Comparison of ENCODE assay signal across 22 cellular contexts in genomic region chr17:2713881-2714280, GRCh38. TPM values are rescaled to one million over a fixed set of nuclear protein-coding genes. Genes with fewer than 3 reads are reported as not detected.
DNase-seq lines count a peak whose midpoint lies in the region; ATAC-seq and TF ChIP-seq lines count a peak whose summit lies in the region.
"Had no signal": no experiment of that assay in that cellular context is flagged by ENCODE, and none has a peak within 500 bp of the region (broad histone marks: within the 10 kb centered on the region; RNA-seq: fewer than 3 reads in every experiment).

No MANE protein-coding gene starts in this region.

- 97% methylated on average over 7 of the region's 9 CpGs for WGBS in mesenchymal stem cell

- H3K4me1 ChIP-seq in left ventricle myocardium inferior (peaks cover 53% of the 10 kb centered on the region), OCI-LY7 (ENCODE audit: insufficient read depth, low read length, poor library complexity, severe bottlenecking) (peaks cover 24% of the 10 kb centered on the region), mesenchymal stem cell (ENCODE audit: control insufficient read depth, insufficient read depth, low read depth, low read length) (peaks cover 29% of the 10 kb centered on the region), tibial artery (peaks cover 0 to 33% (median 29%) of the 10 kb centered on the region in 4 donors)

- intact Hi-C loops in left ventricle myocardium inferior (cut with micrococcal nuclease) = no loop called here
- intact Hi-C loops in Right ventricle myocardium superior (cut with DNase I) = no loop called here
- intact Hi-C loops in OCI-LY7 (cut with micrococcal nuclease; ENCODE audit: unreplicated experiment) = loop anchor here (5.0 kb wide), 1 partner anchor 202 kb away; the partner anchor contains the start of gene METTL16
- intact Hi-C loops in tibial artery (cut with DNase I; ENCODE audit: low total_unique reads) = loop anchor here (10.0 kb wide), 1 partner anchor 951 kb away; the partner anchor contains the start of genes EMC6 and TAX1BP3
- intact Hi-C loops in posterior cingulate gyrus (cut with DNase I) = loop anchor here (5.0 to 10.0 kb wide), 2 partner anchors 119 to 322 kb away; partner anchors contain the start of gene PAFAH1B1

- H2BK5ac ChIP-seq in mesenchymal stem cell (ENCODE audit: low read depth, low read length, poor library complexity, severe bottlenecking) = no peak overlapping the region

- TF ChIP-seq CTCF in left ventricle myocardium inferior (IDR thresholded peaks at IDR 0.05; ENCODE audit: borderline replicate concordance) = no peak
- TF ChIP-seq CTCF in OCI-LY7 (conservative IDR thresholded peaks at IDR 0.05; ENCODE audit: low read length) = no peak
- TF ChIP-seq CTCF in type B pancreatic cell (conservative IDR thresholded peaks at IDR 0.05) = no peak
- TF ChIP-seq CTCF in tibial artery (IDR thresholded peaks at IDR 0.05) = no peak

- no peak overlapping the region for H4K91ac ChIP-seq in mesenchymal stem cell (ENCODE audit: low read length)

- H3K4me1 Mint-ChIP-seq in type B pancreatic cell (ENCODE audit: unreplicated experiment) = peaks cover 19% of the 10 kb centered on the region

- peak overlapping the region; percentile 88 for H3K4me3 ChIP-seq in left ventricle myocardium inferior
- H3K4me3 ChIP-seq in OCI-LY7 (ENCODE audit: low read depth, low read length, poor library complexity, severe bottlenecking) = no peak overlapping the region
- H3K4me3 ChIP-seq in mesenchymal stem cell (ENCODE audit: insufficient read depth in 1 of 2, low read depth in 1 of 2, low read length in 2 of 2) = no peak overlapping the region
- no peak overlapping the region for H3K4me3 ChIP-seq in tibial artery
- H3K4me3 ChIP-seq: SJSA1 had no signal

- H2BK120ac ChIP-seq in mesenchymal stem cell (ENCODE audit: low read depth, low read length) = no peak overlapping the region

- H4K20me1 ChIP-seq in OCI-LY7 (ENCODE audit: insufficient read depth, low read length) = no peaks in the 10 kb centered on the region

- H3K18ac ChIP-seq in mesenchymal stem cell (ENCODE audit: low read depth in 1 of 2, low read length in 2 of 2) = no peak overlapping the region

- no peaks in the 10 kb centered on the region for H3K27me3 ChIP-seq in left ventricle myocardium inferior (ENCODE audit: low read depth)
- no peaks in the 10 kb centered on the region for H3K27me3 ChIP-seq in mesenchymal stem cell (ENCODE audit: control insufficient read depth in 1 of 2, insufficient read depth in 1 of 2, low read length in 2 of 2)
- H3K27me3 ChIP-seq in tibial artery = no peaks in the 10 kb centered on the region
- H3K27me3 ChIP-seq: SJSA1 had no signal

- BruUV-seq in OCI-LY7 (replicated peaks; lab: Mats Ljungman, UMichigan) = no TSS peak

- peak overlapping the region; percentile 59 for H3K4me3 Mint-ChIP-seq in type B pancreatic cell
- H3K4me3 Mint-ChIP-seq: CD14-positive monocyte had no signal

- peaks cover 42% of the 10 kb centered on the region for H3K79me2 ChIP-seq in OCI-LY7 (ENCODE audit: insufficient read depth, low read depth, low read length)

- no peak overlapping the region for H2BK12ac ChIP-seq in mesenchymal stem cell (ENCODE audit: low read length in 2 of 2)

- no peak overlapping the region for H3K4ac ChIP-seq in mesenchymal stem cell (ENCODE audit: low read depth in 1 of 2, low read length in 2 of 2)

- H3K27ac ChIP-seq in left ventricle myocardium inferior (replicated peaks) (no peak overlapping the region), OCI-LY7 (ENCODE audit: low read depth, low read length, poor library complexity, severe bottlenecking) (no peak overlapping the region), mesenchymal stem cell (ENCODE audit: low read length, poor library complexity, severe bottlenecking) (peak overlapping the region; percentile 38), tibial artery (no peak overlapping the region)
- H3K27ac ChIP-seq: SJSA1 had no signal

- H3K27ac Mint-ChIP-seq in type B pancreatic cell = no peak overlapping the region
- H3K27ac Mint-ChIP-seq: CD14-positive monocyte had no signal

- H3K23ac ChIP-seq in mesenchymal stem cell (ENCODE audit: low read length in 2 of 2) = no peak overlapping the region

- no peaks in the 10 kb centered on the region for H3K9me2 ChIP-seq in OCI-LY7 (ENCODE audit: insufficient read depth, low read length)

- CTCF ChIA-PET in OCI-LY7 (lab: Charles Lee; ENCODE audit: unreplicated experiment) = no interaction called here

- no peaks in the 10 kb centered on the region for H3K9me3 ChIP-seq in left ventricle myocardium inferior (replicated peaks)
- H3K9me3 ChIP-seq in OCI-LY7 (ENCODE audit: low read length) = no peaks in the 10 kb centered on the region
- H3K9me3 ChIP-seq in mesenchymal stem cell (ENCODE audit: control insufficient read depth, low read length) = no peaks in the 10 kb centered on the region
- no peaks in the 10 kb centered on the region for H3K9me3 ChIP-seq in tibial artery
- H3K9me3 ChIP-seq: Caco-2, SJSA1 had no signal

- H2AFZ ChIP-seq in OCI-LY7 (ENCODE audit: low read length) (no peak overlapping the region), mesenchymal stem cell (ENCODE audit: low read depth, low read length) (no peak overlapping the region)

- ATAC-seq in Right ventricle myocardium superior (ENCODE audit: poor library complexity) (no peak), HG03175 (IDR thresholded peaks at IDR 0.05; ENCODE audit: unreplicated experiment) (no peak)

- POLR2A ChIA-PET in OCI-LY7 (lab: Charles Lee) = no interaction called here

- no peaks in the 10 kb centered on the region for H3K27me3 Mint-ChIP-seq in type B pancreatic cell

- H2BK15ac ChIP-seq in mesenchymal stem cell (ENCODE audit: low read depth, poor library complexity, severe bottlenecking) = no peak overlapping the region

- H4K8ac ChIP-seq in mesenchymal stem cell (ENCODE audit: low read length) = no peak overlapping the region

- no peak overlapping the region for H3K9ac ChIP-seq in mesenchymal stem cell (ENCODE audit: low read length)

- H3K79me1 ChIP-seq in mesenchymal stem cell (replicated peaks; ENCODE audit: low read length, poor library complexity, severe bottlenecking) = no peaks in the 10 kb centered on the region

- no peak for DNase-seq in left ventricle myocardium inferior
- no peak for DNase-seq in Right ventricle myocardium superior
- DNase-seq in OCI-LY7 (ENCODE audit: low spot score) = no peak
- DNase-seq in mesenchymal stem cell = no peak
- DNase-seq in type B pancreatic cell (ENCODE audit: extremely low spot score, unreplicated experiment) = no peak
- no peak for DNase-seq in tibial artery
- DNase-seq in posterior cingulate gyrus = no peak
- DNase-seq: Caco-2; DMS53; HCEC 1CT; IMR-90; Kasumi-1; NCI-H1105; NCI-H187; NCI-H345; NCI-H69; NK-92 treated with Interleukin-12 subunit alpha and Interleukin-12 subunit beta, amount 100 ng/mL, for 24 hours; RPMI8226 had no signal

- H3K14ac ChIP-seq in mesenchymal stem cell (ENCODE audit: low read length in 2 of 2) = no peak overlapping the region

- no peaks in the 10 kb centered on the region for H3K9me3 Mint-ChIP-seq in type B pancreatic cell
- H3K9me3 Mint-ChIP-seq: CD14-positive monocyte had no signal

- H3K4me2 ChIP-seq in OCI-LY7 (ENCODE audit: low read length) (peak overlapping the region; percentile 22; the same call in 1 of the 2 replicates), mesenchymal stem cell (ENCODE audit: low read length, poor library complexity, severe bottlenecking) (no peak overlapping the region)

- no peaks in the 10 kb centered on the region for H3K36me3 Mint-ChIP-seq in type B pancreatic cell

- no peaks in the 10 kb centered on the region for H3K36me3 ChIP-seq in left ventricle myocardium inferior
- peaks cover 9% of the 10 kb centered on the region for H3K36me3 ChIP-seq in OCI-LY7 (ENCODE audit: insufficient read depth, low read length)
- H3K36me3 ChIP-seq in mesenchymal stem cell (ENCODE audit: control insufficient read depth in 1 of 2, insufficient read depth in 2 of 2, low read depth in 1 of 2, low read length in 2 of 2) = no peaks in the 10 kb centered on the region
- no peaks in the 10 kb centered on the region for H3K36me3 ChIP-seq in tibial artery

- peak overlapping the region; percentile 17 for H2AK5ac ChIP-seq in mesenchymal stem cell (ENCODE audit: low read length, severe bottlenecking)

RNA-seq across cellular contexts. Expression of gene CLUH, which starts 2.3 kb away (rescaled TPM):
- total RNA-seq in left ventricle myocardium inferior = 181 TPM
- 175 TPM for total RNA-seq in Right ventricle myocardium superior
- 85.2 and 96.3 TPM in 2 replicates for total RNA-seq in OCI-LY7 (2014; rRNA removed; shearing (Covaris generic))
- 122 and 132 TPM in 2 replicates for total RNA-seq in OCI-LY7 (2022)
- polyA plus RNA-seq in mesenchymal stem cell (2013, experiment 1 of 2) = 20.4 TPM
- polyA plus RNA-seq in mesenchymal stem cell (2013, experiment 2 of 2) = 19.2 TPM
- total RNA-seq in type B pancreatic cell (ENCODE audit: low replicate concordance) = 77.0 and 108 TPM in 2 replicates

RNA-seq across cellular contexts. Expression of gene CCDC92B, which starts 35.6 kb away (rescaled TPM):
- 0.16 TPM for total RNA-seq in left ventricle myocardium inferior
- total RNA-seq in Right ventricle myocardium superior = 0.11 TPM
- total RNA-seq in OCI-LY7 (2014; rRNA removed; shearing (Covaris generic)) = not detected in 2 replicates
- total RNA-seq in OCI-LY7 (2022) = not detected in 2 replicates
- not detected for polyA plus RNA-seq in mesenchymal stem cell (2013, experiment 1 of 2)
- polyA plus RNA-seq in mesenchymal stem cell (2013, experiment 2 of 2) = not detected
- 1.3 and 1.5 TPM in 2 replicates for total RNA-seq in type B pancreatic cell (ENCODE audit: low replicate concordance)
- total RNA-seq: HT1080, IMR-90, SJSA1 had no signal
- polyA plus RNA-seq: CD14-positive monocyte, IMR-90 had no signal

Comparison
In these comparisons a context has a peak if more than half of its experiments do, and no peak if none do; other contexts are left out.
1. intact Hi-C loops: an anchor here in OCI-LY7 (5.0 kb wide), tibial artery (10.0 kb wide) and posterior cingulate gyrus (5.0 to 10.0 kb wide); none called in left ventricle myocardium inferior and Right ventricle myocardium superior.